ENCODE assay signal across 10 cellular contexts in the genomic region with DNA sequence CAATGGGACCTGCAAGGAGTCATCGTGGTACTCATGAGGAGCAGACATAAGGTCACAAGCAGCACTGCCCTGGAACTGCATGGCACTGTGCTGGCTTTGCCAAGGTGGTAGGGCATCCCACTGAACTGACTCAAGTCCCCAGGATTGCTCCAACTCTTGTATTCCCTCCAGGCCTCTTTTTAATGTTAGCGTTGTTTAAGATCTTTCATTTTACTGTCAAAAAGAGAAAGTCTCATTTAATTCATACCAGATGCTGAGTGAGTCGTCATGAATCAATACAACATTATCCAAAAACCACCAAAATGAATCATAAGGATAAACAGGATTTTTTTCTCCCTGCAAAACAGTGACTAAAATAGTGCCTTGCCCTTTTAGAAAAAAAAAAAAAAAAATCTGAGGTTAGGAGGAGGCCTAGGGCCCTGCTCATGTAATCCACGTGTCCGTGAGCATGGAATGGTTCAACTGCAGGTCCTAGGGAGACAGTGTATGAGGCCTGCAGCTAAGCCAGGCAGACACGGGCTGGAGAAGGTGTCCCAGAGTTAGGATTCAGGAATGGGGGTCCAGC. TPM values are rescaled to one million over a fixed set of nuclear protein-coding genes. Genes with fewer than 3 reads are reported as not detected.
DNase-seq lines count a peak whose midpoint lies in the region; ATAC-seq and TF ChIP-seq lines count a peak whose summit lies in the region.
"Had no signal": no experiment of that assay in that cellular context is flagged by ENCODE, and none has a peak within 500 bp of the region (broad histone marks: within the 10 kb centered on the region; RNA-seq: fewer than 3 reads in every experiment).

No MANE protein-coding gene starts in this region.

- H3K4me3 Mint-ChIP-seq in activated CD4-positive, alpha-beta memory T cell treated with anti-CD3 and anti-CD28 coated beads for 36 hours = no peak overlapping the region
- no peak overlapping the region for H3K4me3 Mint-ChIP-seq in activated CD4-positive, alpha-beta memory T cell treated with anti-CD3 and anti-CD28 coated beads, Interleukin-2, amount 10 ng/mL, durations not matched to agents 7 days and 5 days

- peaks cover 2% of the 10 kb centered on the region for H3K27me3 Mint-ChIP-seq in activated CD4-positive, alpha-beta memory T cell treated with anti-CD3 and anti-CD28 coated beads for 36 hours
- H3K27me3 Mint-ChIP-seq in activated CD4-positive, alpha-beta memory T cell treated with anti-CD3 and anti-CD28 coated beads, Interleukin-2, amount 10 ng/mL, durations not matched to agents 7 days and 5 days = peaks cover under 1% of the 10 kb centered on the region

- H3K4me3 ChIP-seq in adrenal gland = no peak overlapping the region
- H3K4me3 ChIP-seq in heart right ventricle = no peak overlapping the region
- no peak overlapping the region for H3K4me3 ChIP-seq in thyroid gland (replicated peaks in 1 of 3)
- H3K4me3 ChIP-seq: BLaER1 had no signal

- DNase-seq in activated CD4-positive, alpha-beta memory T cell treated with anti-CD3 and anti-CD28 coated beads for 36 hours = peak; percentile 21
- DNase-seq in activated CD4-positive, alpha-beta memory T cell treated with anti-CD3 and anti-CD28 coated beads, Interleukin-2, amount 10 ng/mL, durations not matched to agents 7 days and 5 days = no peak
- DNase-seq in adrenal gland (peak in 5 of 7 donors; percentile 47 to 61 (median 53)), heart right ventricle (no peak), thyroid gland (no peak), NCI-H2029 treated with DMSO at 0.1 percent for 48 hours (lab: John Stamatoyannopoulos, UW) (no peak), activated gamma-delta T cell treated with Interleukin-2 at 50 U/mL for 16 hours (no peak), NCI-H1694 treated with DMSO at 0.1 percent for 48 hours (lab: John Stamatoyannopoulos, UW) (no peak)
- DNase-seq: dermis blood vessel endothelial cell had no signal

- peaks cover 33% of the 10 kb centered on the region for H3K4me1 Mint-ChIP-seq in activated CD4-positive, alpha-beta memory T cell treated with anti-CD3 and anti-CD28 coated beads for 36 hours (ENCODE audit: low read depth)
- H3K4me1 Mint-ChIP-seq in activated CD4-positive, alpha-beta memory T cell treated with anti-CD3 and anti-CD28 coated beads, Interleukin-2, amount 10 ng/mL, durations not matched to agents 7 days and 5 days = peaks cover 47% of the 10 kb centered on the region

- TF ChIP-seq POLR2A in adrenal gland (IDR thresholded peaks at IDR 0.05) (no peak), thyroid gland (IDR thresholded peaks at IDR 0.05) (no peak)

- H3K36me3 ChIP-seq in adrenal gland (replicated peaks in 1 of 2) = no peaks in the 10 kb centered on the region
- no peaks in the 10 kb centered on the region for H3K36me3 ChIP-seq in heart right ventricle
- no peaks in the 10 kb centered on the region for H3K36me3 ChIP-seq in thyroid gland
- H3K36me3 ChIP-seq: BLaER1 had no signal

- peaks cover 0 to 13% of the 10 kb centered on the region in 2 donors for H3K4me1 ChIP-seq in adrenal gland (replicated peaks in 1 of 2)
- H3K4me1 ChIP-seq in heart right ventricle = peaks cover 0 to 22% (median 0%) of the 10 kb centered on the region in 9 donors
- H3K4me1 ChIP-seq in thyroid gland = no peaks in the 10 kb centered on the region

- intact Hi-C loops in activated CD4-positive, alpha-beta memory T cell treated with anti-CD3 and anti-CD28 coated beads for 36 hours (cut with micrococcal nuclease) = loop anchor here (10.0 kb wide), 1 partner anchor 86 kb away; no protein-coding TSS in a partner anchor
- intact Hi-C loops in adrenal gland (cut with DNase I) = no loop called here
- intact Hi-C loops in heart right ventricle (cut with DNase I) = no loop called here
- intact Hi-C loops in thyroid gland (cut with DNase I) = no loop called here

- ATAC-seq in heart right ventricle = peak; percentile 55 to 83 (median 66)

- WGBS in adrenal gland, 4 donors = 31 to 48% (median 34%) methylated on average over 6 of the region's 6 CpGs
- 69 to 71% methylated on average over 6 of the region's 6 CpGs for WGBS in heart right ventricle, 2 donors
- WGBS in thyroid gland, 2 donors = 69 to 70% methylated on average over 6 of the region's 6 CpGs

- TF ChIP-seq CTCF in adrenal gland (IDR thresholded peaks at IDR 0.05) (no peak), heart right ventricle (IDR thresholded peaks at IDR 0.05) (no peak), thyroid gland (IDR thresholded peaks at IDR 0.05) (no peak)

- no peaks in the 10 kb centered on the region for H3K9me3 Mint-ChIP-seq in activated CD4-positive, alpha-beta memory T cell treated with anti-CD3 and anti-CD28 coated beads for 36 hours
- H3K9me3 Mint-ChIP-seq in activated CD4-positive, alpha-beta memory T cell treated with anti-CD3 and anti-CD28 coated beads, Interleukin-2, amount 10 ng/mL, durations not matched to agents 7 days and 5 days = no peaks in the 10 kb centered on the region

- no peaks in the 10 kb centered on the region for H3K36me3 Mint-ChIP-seq in activated CD4-positive, alpha-beta memory T cell treated with anti-CD3 and anti-CD28 coated beads for 36 hours
- H3K36me3 Mint-ChIP-seq in activated CD4-positive, alpha-beta memory T cell treated with anti-CD3 and anti-CD28 coated beads, Interleukin-2, amount 10 ng/mL, durations not matched to agents 7 days and 5 days (ENCODE audit: low read depth) = peaks cover 10% of the 10 kb centered on the region

- CTCF ChIA-PET in activated CD4-positive, alpha-beta memory T cell treated with anti-CD3 and anti-CD28 coated beads for 36 hours (lab: Charles Lee) = no interaction called here
- CTCF ChIA-PET in activated CD4-positive, alpha-beta memory T cell treated with anti-CD3 and anti-CD28 coated beads, Interleukin-2, amount 10 ng/mL, durations not matched to agents 7 days and 5 days (lab: Charles Lee) = no interaction called here

- no peaks in the 10 kb centered on the region for H3K9me3 ChIP-seq in adrenal gland (replicated peaks in 1 of 3)
- H3K9me3 ChIP-seq in heart right ventricle = no peaks in the 10 kb centered on the region
- H3K9me3 ChIP-seq in thyroid gland = no peaks in the 10 kb centered on the region
- H3K9me3 ChIP-seq: BLaER1 had no signal

- POLR2A ChIA-PET in activated CD4-positive, alpha-beta memory T cell treated with anti-CD3 and anti-CD28 coated beads for 36 hours (lab: Charles Lee) = no interaction called here
- POLR2A ChIA-PET in activated CD4-positive, alpha-beta memory T cell treated with anti-CD3 and anti-CD28 coated beads, Interleukin-2, amount 10 ng/mL, durations not matched to agents 7 days and 5 days (lab: Charles Lee) = interaction anchor here (1.0 kb wide), 1 partner anchor 37 kb away, joined by 3 read pairs; a partner anchor contains a TSS

- H3K27ac Mint-ChIP-seq in activated CD4-positive, alpha-beta memory T cell treated with anti-CD3 and anti-CD28 coated beads for 36 hours = peak overlapping the region; percentile 38
- H3K27ac Mint-ChIP-seq in activated CD4-positive, alpha-beta memory T cell treated with anti-CD3 and anti-CD28 coated beads, Interleukin-2, amount 10 ng/mL, durations not matched to agents 7 days and 5 days = no peak overlapping the region

- H3K27ac ChIP-seq in adrenal gland = peak overlapping the region in 3 of 5 donors; percentile 45 to 83 (median 71)
- peak overlapping the region in 7 of 10 donors; percentile 2 to 72 (median 34) for H3K27ac ChIP-seq in heart right ventricle
- peak overlapping the region in 2 of 3 donors; percentile 52 to 66 for H3K27ac ChIP-seq in thyroid gland
- H3K27ac ChIP-seq: BLaER1 had no signal

- H3K27me3 ChIP-seq in adrenal gland = no peaks in the 10 kb centered on the region
- H3K27me3 ChIP-seq in heart right ventricle = no peaks in the 10 kb centered on the region
- no peaks in the 10 kb centered on the region for H3K27me3 ChIP-seq in thyroid gland
- H3K27me3 ChIP-seq: BLaER1 had no signal

RNA-seq across cellular contexts. Expression of a gene that starts 36.7 kb away (rescaled TPM):
- 10 to 100 TPM; 65.6 to 68.7 TPM for total RNA-seq in activated CD4-positive, alpha-beta memory T cell treated with anti-CD3 and anti-CD28 coated beads for 36 hours
- 10 to 100 TPM; 59.4 to 63.7 TPM for total RNA-seq in activated CD4-positive, alpha-beta memory T cell treated with anti-CD3 and anti-CD28 coated beads, Interleukin-2, amount 10 ng/mL, durations not matched to agents 7 days and 5 days
- total RNA-seq in adrenal gland = 1 to 10 TPM in 6 of 8 donors, under 1 TPM in 2; 0.24 to 4.5 (median 1.2) TPM
- polyA plus RNA-seq in adrenal gland = 1 to 10 TPM; 1.1 to 2.2 (median 1.4) TPM
- 10 to 100 TPM in 4 of 10 donors, 1 to 10 TPM in 6; 3.5 to 35.0 (median 7.9) TPM for total RNA-seq in heart right ventricle
- 10 to 100 TPM in 1 of 2 donors, 1 to 10 TPM in 1; 5.8 to 15.4 TPM for polyA plus RNA-seq in heart right ventricle
- total RNA-seq in thyroid gland = 1 to 10 TPM in 3 of 4 donors, under 1 TPM in 1; 0.67 to 1.3 (median 1.2) TPM

Comparison
In these comparisons a context has a peak if more than half of its experiments do, and no peak if none do; other contexts are left out.
1. DNase-seq: peak in activated CD4-positive, alpha-beta memory T cell treated with anti-CD3 and anti-CD28 coated beads for 36 hours (single experiment) and adrenal gland (5 of 7); none in activated CD4-positive, alpha-beta memory T cell treated with anti-CD3 and anti-CD28 coated beads, Interleukin-2, amount 10 ng/mL, durations not matched to agents 7 days and 5 days (single experiment), heart right ventricle (0 of 2), thyroid gland (0 of 2), NCI-H2029 treated with DMSO at 0.1 percent for 48 hours (single experiment), activated gamma-delta T cell treated with Interleukin-2 at 50 U/mL for 16 hours (single experiment) and NCI-H1694 treated with DMSO at 0.1 percent for 48 hours (single experiment).
2. Peak in every context shown above with its lines, with median percentiles within 50 percentile points of each other: H3K27ac ChIP-seq.